Comparison of ENCODE assay signal across 8 cellular contexts in the genomic region with DNA sequence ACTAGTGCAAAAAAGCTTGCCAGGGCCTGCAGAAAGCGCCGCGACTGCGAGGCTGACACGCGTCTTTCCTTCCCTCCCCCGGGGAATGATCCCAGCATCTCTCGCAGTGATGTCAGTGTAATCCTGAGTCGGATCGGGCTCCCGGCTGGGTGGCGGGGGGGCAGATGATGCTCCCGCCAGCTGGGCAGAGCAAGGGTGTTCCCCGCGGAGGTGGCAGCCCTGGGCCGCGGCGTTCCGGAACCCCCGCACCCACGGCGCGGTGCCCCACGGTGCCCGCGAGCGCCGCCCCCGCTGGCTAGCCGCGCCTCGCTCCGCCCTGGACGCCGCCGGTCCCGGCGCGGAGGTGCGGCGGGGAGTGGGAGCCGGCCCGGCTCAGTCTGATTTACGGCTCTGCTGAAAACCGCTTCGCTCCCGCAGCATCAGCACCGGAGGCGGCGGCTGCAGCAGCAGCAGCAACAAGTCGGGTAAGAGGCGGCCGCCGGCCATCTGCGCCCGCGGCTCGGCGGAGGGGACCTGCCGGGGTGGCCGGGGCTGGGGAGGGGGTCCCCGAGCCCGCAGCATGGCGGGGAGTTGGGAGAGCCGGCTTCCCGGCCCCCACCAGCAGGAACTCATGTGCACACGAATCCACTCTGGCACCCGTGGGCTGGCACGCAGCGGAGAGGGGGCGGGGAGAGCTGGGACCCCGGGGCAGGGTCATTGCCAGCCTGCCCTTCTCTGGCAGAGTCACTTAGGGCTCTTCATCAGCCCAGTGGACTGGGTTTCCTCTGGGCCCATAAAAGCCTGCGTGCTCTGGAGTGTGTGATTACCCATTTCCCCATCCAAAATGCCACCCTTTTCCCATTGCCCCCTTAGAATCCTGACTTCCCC. TPM values are rescaled to one million over a fixed set of nuclear protein-coding genes. Genes with fewer than 3 reads are reported as not detected.
DNase-seq lines count a peak whose midpoint lies in the region; ATAC-seq lines count a peak whose summit lies in the region.

A gene with protein sequence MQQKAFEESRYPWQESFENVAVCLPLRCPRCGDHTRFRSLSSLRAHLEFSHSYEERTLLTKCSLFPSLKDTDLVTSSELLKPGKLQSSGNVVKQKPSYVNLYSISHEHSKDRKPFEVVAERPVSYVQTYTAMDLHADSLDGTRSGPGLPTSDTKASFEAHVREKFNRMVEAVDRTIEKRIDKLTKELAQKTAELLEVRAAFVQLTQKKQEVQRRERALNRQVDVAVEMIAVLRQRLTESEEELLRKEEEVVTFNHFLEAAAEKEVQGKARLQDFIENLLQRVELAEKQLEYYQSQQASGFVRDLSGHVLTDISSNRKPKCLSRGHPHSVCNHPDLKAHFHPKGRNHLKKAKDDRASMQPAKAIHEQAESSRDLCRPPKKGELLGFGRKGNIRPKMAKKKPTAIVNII (plus strand): TSS at position 375 of the 867 bp plus-strand sequence. CDS start 1,825 bp downstream, outside the sequence.

- H3K9me3 Mint-ChIP-seq in CD4-positive, alpha-beta memory T cell = no peaks in the 10 kb centered on the region

- H3K4me1 ChIP-seq in CD4-positive, alpha-beta memory T cell (ENCODE audit: insufficient read depth, low read length) = peaks cover 32% of the 10 kb centered on the region

- no peaks in the 10 kb centered on the region for H3K36me3 ChIP-seq in CD4-positive, alpha-beta memory T cell (ENCODE audit: insufficient read depth, low read length)

- POLR2A ChIA-PET in CD4-positive, alpha-beta memory T cell (lab: Charles Lee; ENCODE audit: partially characterized antibody) = interaction anchor here (0.6 to 2.5 kb wide), 5 partner anchors 10 to 621 kb away, joined by 3 to 10 read pairs (median 3); no protein-coding TSS in a partner anchor

- H3K27me3 ChIP-seq in CD4-positive, alpha-beta memory T cell (ENCODE audit: insufficient read depth, low read length) = no peaks in the 10 kb centered on the region

- H3K4me3 ChIP-seq in CD4-positive, alpha-beta memory T cell (ENCODE audit: low read length in 2 of 2) = peak within 1 kb of the TSS; percentile 34 to 54

- intact Hi-C loops in CD4-positive, alpha-beta memory T cell (cut with micrococcal nuclease) = loop anchor here (1.0 to 2.0 kb wide), 2 partner anchors 10 to 41 kb away; no protein-coding TSS in a partner anchor

- H3K4me3 Mint-ChIP-seq in CD4-positive, alpha-beta memory T cell = peak within 1 kb of the TSS; percentile 87 to 93 (median 90)

- peak within 1 kb of the TSS; percentile 78 to 95 (median 87) for H3K27ac Mint-ChIP-seq in CD4-positive, alpha-beta memory T cell

- H3K4me1 Mint-ChIP-seq in CD4-positive, alpha-beta memory T cell = peaks cover 19 to 52% (median 26%) of the 10 kb centered on the region in 4 donors

- ATAC-seq in GM18907 (IDR thresholded peaks at IDR 0.05; ENCODE audit: unreplicated experiment) (no peak), HG03039 (IDR thresholded peaks at IDR 0.05; ENCODE audit: unreplicated experiment) (no peak)

- H3K27me3 Mint-ChIP-seq in CD4-positive, alpha-beta memory T cell = peaks cover 0 to 2% of the 10 kb centered on the region in 2 donors

- CTCF ChIA-PET in CD4-positive, alpha-beta memory T cell (lab: Charles Lee; ENCODE audit: partially characterized antibody) = interaction anchor here (1.5 kb wide), 1 partner anchor 110 kb away, joined by 4 read pairs; no protein-coding TSS in a partner anchor

- peak; percentile 47 to 64 (median 59) for DNase-seq in CD4-positive, alpha-beta memory T cell
- peak; percentile 23 for DNase-seq in HuH-7 (ENCODE audit: low spot score)
- DNase-seq in activated CD4-positive, alpha-beta T cell treated with anti-CD3 and anti-CD28 coated beads, Interleukin-2, amount 50 U/mL, for 1 hour = peak; percentile 31
- peak; percentile 28 for DNase-seq in effector CD4-positive, alpha-beta T cell
- DNase-seq in medulla oblongata (ENCODE audit: extremely low spot score) = peak; percentile 74
- peak; percentile 33 for DNase-seq in stimulated activated CD8-positive, alpha-beta memory T cell treated with anti-CD3 and anti-CD28 coated beads, Interleukin-4, amount 100 ng/mL, for 24 hours (ENCODE audit: low read depth)

- peak within 1 kb of the TSS; percentile 43 for H3K27ac ChIP-seq in CD4-positive, alpha-beta memory T cell (ENCODE audit: low read depth, low read length)

- no peaks in the 10 kb centered on the region for H3K9me3 ChIP-seq in CD4-positive, alpha-beta memory T cell (ENCODE audit: control insufficient read depth in 1 of 2, low read length in 2 of 2)

- H3K36me3 Mint-ChIP-seq in CD4-positive, alpha-beta memory T cell = no peaks in the 10 kb centered on the region

RNA-seq across cellular contexts. Expression of the gene that starts here (rescaled TPM):
- total RNA-seq in CD4-positive, alpha-beta memory T cell = 1 to 10 TPM; 3.5 to 4.9 TPM
- polyA plus RNA-seq in CD4-positive, alpha-beta memory T cell = 1 to 10 TPM; 4.2 to 4.9 TPM

Comparison
In these comparisons a context has a peak if more than half of its experiments do, and no peak if none do; other contexts are left out.
1. DNase-seq: peak in every context shown above with its lines; median percentile 74 in medulla oblongata; 59 in CD4-positive, alpha-beta memory T cell; 33 in stimulated activated CD8-positive, alpha-beta memory T cell treated with anti-CD3 and anti-CD28 coated beads, Interleukin-4, amount 100 ng/mL, for 24 hours; 31 in activated CD4-positive, alpha-beta T cell treated with anti-CD3 and anti-CD28 coated beads, Interleukin-2, amount 50 U/mL, for 1 hour; 28 in effector CD4-positive, alpha-beta T cell; 23 in HuH-7.